33 cellular contexts compared by ENCODE assay signal in genomic region chr18:73331212-73331772, GRCh38.
"Had no signal": no experiment of that assay in that cellular context is flagged by ENCODE, and none has a peak within 500 bp of the region (broad histone marks: within the 10 kb centered on the region; RNA-seq: fewer than 3 reads in every experiment).

No MANE protein-coding gene starts in this region.

- H3K4me1 Mint-ChIP-seq: activated CD4-positive, alpha-beta memory T cell treated with anti-CD3 and anti-CD28 coated beads, Interleukin-2, amount 10 ng/mL, durations not matched to agents 7 days and 5 days; activated CD4-positive, alpha-beta T cell treated with anti-CD3 and anti-CD28 coated beads, Interleukin-2, amount 10 ng/mL, durations not matched to agents 7 days and 5 days; activated naive CD4-positive, alpha-beta T cell treated with anti-CD3 and anti-CD28 coated beads, Interleukin-2, amount 10 ng/mL, durations not matched to agents 7 days and 5 days; activated naive CD8-positive, alpha-beta T cell treated with anti-CD3 and anti-CD28 coated beads, Interleukin-2, amount 10 ng/mL, durations not matched to agents 7 days and 5 days; brain; naive thymus-derived CD4-positive, alpha-beta T cell; stimulated activated effector memory CD8-positive, alpha-beta T cell treated with anti-CD3 and anti-CD28 coated beads, Interleukin-12 subunit alpha, Interleukin-12 subunit beta, amount 100 ng/mL, for 72 hours had no signal

- H3K27me3 ChIP-seq: ascending aorta, dorsolateral prefrontal cortex, pancreas had no signal

- DNase-seq: activated CD4-positive, alpha-beta memory T cell treated with anti-CD3 and anti-CD28 coated beads, Interleukin-2, amount 10 ng/mL, durations not matched to agents 7 days and 5 days; activated CD4-positive, alpha-beta T cell treated with anti-CD3 and anti-CD28 coated beads for 1 hour; activated CD4-positive, alpha-beta T cell treated with anti-CD3 and anti-CD28 coated beads, Interleukin-2, amount 10 ng/mL, durations not matched to agents 7 days and 5 days; activated CD8-positive, alpha-beta memory T cell treated with anti-CD3 and anti-CD28 coated beads, Interleukin-2, amount 50 U/mL, for 48 hours; activated gamma-delta T cell; activated naive CD4-positive, alpha-beta T cell treated with anti-CD3 and anti-CD28 coated beads, Interleukin-2, amount 10 ng/mL, durations not matched to agents 7 days and 5 days; activated naive CD8-positive, alpha-beta T cell treated with anti-CD3 and anti-CD28 coated beads, Interleukin-2, amount 10 ng/mL, durations not matched to agents 7 days and 5 days; activated T-cell treated with anti-CD3 and anti-CD28 coated beads, Interleukin-2, amount 50 U/mL, for 24 hours; dorsolateral prefrontal cortex; effector memory CD8-positive, alpha-beta T cell; foreskin fibroblast; head of caudate nucleus; hippocampal formation; kidney; left colon; midbrain; naive thymus-derived CD4-positive, alpha-beta T cell; nucleus accumbens; pancreas; retina; stimulated activated CD4-positive, alpha-beta T cell treated with anti-CD3 and anti-CD28 coated beads, Interleukin-4, amount 100 ng/mL, for 24 hours; T-helper 2 cell; trophoblast cell had no signal

- H3K9me3 ChIP-seq: ascending aorta, pancreas, prostate gland, thoracic aorta had no signal

- H3K9me3 Mint-ChIP-seq: activated CD4-positive, alpha-beta T cell treated with anti-CD3 and anti-CD28 coated beads, Interleukin-2, amount 10 ng/mL, durations not matched to agents 7 days and 5 days; activated naive CD4-positive, alpha-beta T cell treated with anti-CD3 and anti-CD28 coated beads, Interleukin-2, amount 10 ng/mL, durations not matched to agents 7 days and 5 days; activated naive CD8-positive, alpha-beta T cell treated with anti-CD3 and anti-CD28 coated beads, Interleukin-2, amount 10 ng/mL, durations not matched to agents 7 days and 5 days; activated T-cell treated with anti-CD3 and anti-CD28 coated beads, Interleukin-2, amount 50 U/mL, for 24 hours; brain; stimulated activated naive CD8-positive, alpha-beta T cell treated with anti-CD3 and anti-CD28 coated beads, Interleukin-15, Interleukin-2, amounts not matched to agents 100 ng/mL and 50 ng/mL, for 24 hours had no signal

- H3K4me3 Mint-ChIP-seq: activated CD4-positive, alpha-beta memory T cell treated with anti-CD3 and anti-CD28 coated beads, Interleukin-2, amount 10 ng/mL, durations not matched to agents 7 days and 5 days; activated CD4-positive, alpha-beta T cell treated with anti-CD3 and anti-CD28 coated beads, Interleukin-2, amount 10 ng/mL, durations not matched to agents 7 days and 5 days; activated naive CD4-positive, alpha-beta T cell treated with anti-CD3 and anti-CD28 coated beads, Interleukin-2, amount 10 ng/mL, durations not matched to agents 7 days and 5 days; activated naive CD8-positive, alpha-beta T cell treated with anti-CD3 and anti-CD28 coated beads, Interleukin-2, amount 10 ng/mL, durations not matched to agents 7 days and 5 days; activated T-cell treated with anti-CD3 and anti-CD28 coated beads, Interleukin-2, amount 50 U/mL, for 24 hours; brain; effector memory CD8-positive, alpha-beta T cell; naive thymus-derived CD4-positive, alpha-beta T cell; stimulated activated effector memory CD8-positive, alpha-beta T cell treated with anti-CD3 and anti-CD28 coated beads, Interleukin-12 subunit alpha, Interleukin-12 subunit beta, amount 100 ng/mL, for 72 hours; stimulated activated naive CD8-positive, alpha-beta T cell treated with anti-CD3 and anti-CD28 coated beads, Interleukin-15, Interleukin-2, amounts not matched to agents 100 ng/mL and 50 ng/mL, for 24 hours had no signal

- H3K27ac ChIP-seq: ascending aorta, coronary artery, dorsolateral prefrontal cortex, pancreas, prostate gland, skin epidermis, thoracic aorta had no signal

- H3K36me3 ChIP-seq: ascending aorta, pancreas, prostate gland, thoracic aorta had no signal

- H3K27ac Mint-ChIP-seq: activated CD4-positive, alpha-beta memory T cell treated with anti-CD3 and anti-CD28 coated beads, Interleukin-2, amount 10 ng/mL, durations not matched to agents 7 days and 5 days; activated CD4-positive, alpha-beta T cell treated with anti-CD3 and anti-CD28 coated beads, Interleukin-2, amount 10 ng/mL, durations not matched to agents 7 days and 5 days; activated naive CD4-positive, alpha-beta T cell treated with anti-CD3 and anti-CD28 coated beads, Interleukin-2, amount 10 ng/mL, durations not matched to agents 7 days and 5 days; activated naive CD8-positive, alpha-beta T cell treated with anti-CD3 and anti-CD28 coated beads, Interleukin-2, amount 10 ng/mL, durations not matched to agents 7 days and 5 days; activated T-cell treated with anti-CD3 and anti-CD28 coated beads, Interleukin-2, amount 50 U/mL, for 24 hours; brain; effector memory CD8-positive, alpha-beta T cell; naive thymus-derived CD4-positive, alpha-beta T cell; stimulated activated effector memory CD8-positive, alpha-beta T cell treated with anti-CD3 and anti-CD28 coated beads, Interleukin-12 subunit alpha, Interleukin-12 subunit beta, amount 100 ng/mL, for 72 hours; stimulated activated naive CD8-positive, alpha-beta T cell treated with anti-CD3 and anti-CD28 coated beads, Interleukin-15, Interleukin-2, amounts not matched to agents 100 ng/mL and 50 ng/mL, for 24 hours had no signal

- H3K36me3 Mint-ChIP-seq: activated naive CD4-positive, alpha-beta T cell treated with anti-CD3 and anti-CD28 coated beads, Interleukin-2, amount 10 ng/mL, durations not matched to agents 7 days and 5 days; activated naive CD8-positive, alpha-beta T cell treated with anti-CD3 and anti-CD28 coated beads, Interleukin-2, amount 10 ng/mL, durations not matched to agents 7 days and 5 days; brain; naive thymus-derived CD4-positive, alpha-beta T cell; stimulated activated effector memory CD8-positive, alpha-beta T cell treated with anti-CD3 and anti-CD28 coated beads, Interleukin-12 subunit alpha, Interleukin-12 subunit beta, amount 100 ng/mL, for 72 hours had no signal

- H3K27me3 Mint-ChIP-seq: activated CD4-positive, alpha-beta memory T cell treated with anti-CD3 and anti-CD28 coated beads, Interleukin-2, amount 10 ng/mL, durations not matched to agents 7 days and 5 days; activated CD4-positive, alpha-beta T cell treated with anti-CD3 and anti-CD28 coated beads, Interleukin-2, amount 10 ng/mL, durations not matched to agents 7 days and 5 days; activated naive CD4-positive, alpha-beta T cell treated with anti-CD3 and anti-CD28 coated beads, Interleukin-2, amount 10 ng/mL, durations not matched to agents 7 days and 5 days; activated naive CD8-positive, alpha-beta T cell treated with anti-CD3 and anti-CD28 coated beads, Interleukin-2, amount 10 ng/mL, durations not matched to agents 7 days and 5 days; activated T-cell treated with anti-CD3 and anti-CD28 coated beads, Interleukin-2, amount 50 U/mL, for 24 hours; brain; effector memory CD8-positive, alpha-beta T cell; naive thymus-derived CD4-positive, alpha-beta T cell; stimulated activated naive CD8-positive, alpha-beta T cell treated with anti-CD3 and anti-CD28 coated beads, Interleukin-15, Interleukin-2, amounts not matched to agents 100 ng/mL and 50 ng/mL, for 24 hours had no signal

- ATAC-seq: effector memory CD8-positive, alpha-beta T cell; esophagus mucosa; left colon; naive thymus-derived CD4-positive, alpha-beta T cell; pancreas; sciatic nerve; stimulated activated effector memory CD8-positive, alpha-beta T cell treated with anti-CD3 and anti-CD28 coated beads, Interleukin-12 subunit alpha, Interleukin-12 subunit beta, amount 100 ng/mL, for 72 hours had no signal

- H3K4me1 ChIP-seq: ascending aorta, pancreas, prostate gland had no signal

- H3K4me3 ChIP-seq: ascending aorta, coronary artery, dorsolateral prefrontal cortex, pancreas, prostate gland, skin epidermis, thoracic aorta had no signal
